2 cellular contexts compared by ENCODE assay signal in genomic region chr11:134398079-134398444, GRCh38.
TF ChIP-seq lines count a peak whose summit lies in the region.

No MANE protein-coding gene starts in this region.

TF ChIP-seq in K562, 482 proteins besides CTCF, POLR2A, EP300 and RAD21:
- TF ChIP-seq BHLHE40 (IDR thresholded peaks at IDR 0.05; ENCODE audit: low read length) (peak; percentile 32; the same call in 1 of the 2 replicates), ZNF347 (CRISPR knock-in tag; IDR thresholded peaks at IDR 0.05; ENCODE audit: low read depth) (no peak)
TF ChIP-seq in K562: peak in this region for 1.

TF ChIP-seq in HepG2, 621 proteins besides CTCF, POLR2A, EP300 and RAD21:
- TF ChIP-seq TFDP1 (CRISPR knock-in tag; IDR thresholded peaks at IDR 0.05; ENCODE audit: borderline replicate concordance) (no peak), MNT (IDR thresholded peaks at IDR 0.05) (peak; percentile 79), BHLHE40 (IDR thresholded peaks at IDR 0.05; ENCODE audit: low read length) (peak; percentile 77)
